In genomic region chr3:58784425-58784824, GRCh38 we compare ENCODE assay signal across 7 cellular contexts.
"Had no signal": no experiment of that assay in that cellular context is flagged by ENCODE, and none has a peak within 500 bp of the region (broad histone marks: within the 10 kb centered on the region; RNA-seq: fewer than 3 reads in every experiment).

No MANE protein-coding gene starts in this region.

- ATAC-seq: GM23338 had no signal

- DNase-seq: H9, HCEC 1CT, IMR-90 had no signal

- FAIRE-seq: H1, H54, HTR-8/SVneo had no signal

- H3K4me3 ChIP-seq: GM23338 had no signal
